Comparison of ENCODE assay signal across 8 cellular contexts in the genomic region with DNA sequence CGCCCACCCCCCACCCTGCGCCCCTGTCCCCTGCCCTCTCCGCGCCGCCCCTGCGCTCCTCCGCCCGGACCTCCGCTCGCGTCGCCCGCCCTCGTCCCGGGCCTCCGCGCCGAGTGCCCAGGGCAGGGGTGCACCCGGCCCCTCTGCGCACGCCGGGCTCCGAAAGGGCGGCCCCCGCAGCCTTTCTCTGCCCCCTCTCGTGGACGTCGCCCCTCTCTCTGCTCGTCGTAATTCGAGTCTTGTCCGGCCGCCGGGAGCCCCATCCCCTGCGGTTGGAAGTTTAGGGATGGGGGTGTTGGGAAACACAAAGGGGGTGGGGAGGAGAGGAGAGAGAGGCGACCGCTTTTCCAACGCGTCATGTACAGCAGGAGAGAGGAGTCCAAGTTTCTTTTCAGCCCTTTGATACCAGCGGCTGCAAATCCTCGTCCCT. TPM values are rescaled to one million over a fixed set of nuclear protein-coding genes. Genes with fewer than 3 reads are reported as not detected.
DNase-seq lines count a peak whose midpoint lies in the region; ATAC-seq and TF ChIP-seq lines count a peak whose summit lies in the region.

No MANE protein-coding gene starts in this region.

- POLR2A ChIA-PET in T-cell (lab: Charles Lee), result no interaction called here

- H3K4me1 ChIP-seq in mucosa of rectum (ENCODE audit: control insufficient read depth in 2 of 2, insufficient read depth in 2 of 2, low read length in 2 of 2) (peaks cover 9 to 21% of the 10 kb centered on the region in 2 donors), upper lobe of right lung (peaks cover 12% of the 10 kb centered on the region)

- intact Hi-C loops in upper lobe of right lung (cut with DNase I), result no loop called here

- H3K27ac ChIP-seq in mucosa of rectum (ENCODE audit: low read depth in 2 of 2, low read length in 2 of 2) (peak overlapping the region; percentile 77 to 84), upper lobe of right lung (peak overlapping the region; percentile 70)

- H3K9me3 ChIP-seq in mucosa of rectum (ENCODE audit: control insufficient read depth in 2 of 2, low read length in 2 of 2) (no peaks in the 10 kb centered on the region), upper lobe of right lung (no peaks in the 10 kb centered on the region)

- no peaks in the 10 kb centered on the region for H3K36me3 Mint-ChIP-seq in T-cell

- TF ChIP-seq CTCF in epithelial cell of esophagus (IDR thresholded peaks at IDR 0.05; ENCODE audit: insufficient read depth, low read depth, low read length, missing control alignments) (no peak), upper lobe of right lung (IDR thresholded peaks at IDR 0.05) (no peak)

- H3K4me1 Mint-ChIP-seq in T-cell, result peaks cover 41 to 42% (median 41%) of the 10 kb centered on the region in 3 donors

- peak overlapping the region in 1 of 2 donors; percentile 64 for H3K27ac Mint-ChIP-seq in T-cell

- H3K4me3 ChIP-seq in epithelial cell of esophagus (ENCODE audit: low read length) (peak overlapping the region; percentile 71), mucosa of rectum (ENCODE audit: low read length in 2 of 2) (peak overlapping the region; percentile 65 to 88), upper lobe of right lung (peak overlapping the region; percentile 87)

- ATAC-seq in GM18502 (IDR thresholded peaks at IDR 0.05; ENCODE audit: poor library complexity, unreplicated experiment) (peak; percentile 23), HG03095 (IDR thresholded peaks at IDR 0.05; ENCODE audit: unreplicated experiment) (peak; percentile 19), T-cell (replicated peaks in 1 of 4) (peak in 3 of 4 experiments; percentile 7 to 21 (median 12)), upper lobe of right lung (peak; percentile 36)

- H3K9me3 Mint-ChIP-seq in T-cell, result no peaks in the 10 kb centered on the region

- no peaks in the 10 kb centered on the region for H3K27me3 ChIP-seq in mucosa of rectum (ENCODE audit: control insufficient read depth in 2 of 2, insufficient read depth in 2 of 2, low read length in 2 of 2)
- no peaks in the 10 kb centered on the region for H3K27me3 ChIP-seq in upper lobe of right lung

- no peaks in the 10 kb centered on the region for H3K27me3 Mint-ChIP-seq in T-cell

- peak overlapping the region; percentile 87 to 88 (median 87) for H3K4me3 Mint-ChIP-seq in T-cell

- peak overlapping the region; percentile 75 to 80 for H3K9ac ChIP-seq in mucosa of rectum (ENCODE audit: low read depth in 1 of 2, low read length in 2 of 2)

- CTCF ChIA-PET in T-cell (lab: Charles Lee), result no interaction called here

- H3K36me3 ChIP-seq in mucosa of rectum (ENCODE audit: control insufficient read depth in 2 of 2, insufficient read depth in 2 of 2, low read length in 2 of 2) (no peaks in the 10 kb centered on the region), upper lobe of right lung (no peaks in the 10 kb centered on the region)

- DNase-seq in AG08396 (ENCODE audit: low spot score), result peak; percentile 58
- peak in 4 of 34 experiments; percentile 5 to 25 (median 8) for DNase-seq in T-cell
- DNase-seq in epithelial cell of esophagus (ENCODE audit: low read depth), result peak; percentile 38
- DNase-seq in upper lobe of right lung, result peak; percentile 76
- DNase-seq in NCI-H128 (lab: John Stamatoyannopoulos, UW; ENCODE audit: unreplicated experiment), result no peak

RNA-seq across cellular contexts. Expression of gene GALNT2, which starts 0.4 kb away (rescaled TPM):
- total RNA-seq in T-cell (10 to 100 TPM; 22.2 to 29.7 (median 23.5) TPM), upper lobe of right lung (55.1 TPM)
